8 cellular contexts compared by ENCODE assay signal in the genomic region with DNA sequence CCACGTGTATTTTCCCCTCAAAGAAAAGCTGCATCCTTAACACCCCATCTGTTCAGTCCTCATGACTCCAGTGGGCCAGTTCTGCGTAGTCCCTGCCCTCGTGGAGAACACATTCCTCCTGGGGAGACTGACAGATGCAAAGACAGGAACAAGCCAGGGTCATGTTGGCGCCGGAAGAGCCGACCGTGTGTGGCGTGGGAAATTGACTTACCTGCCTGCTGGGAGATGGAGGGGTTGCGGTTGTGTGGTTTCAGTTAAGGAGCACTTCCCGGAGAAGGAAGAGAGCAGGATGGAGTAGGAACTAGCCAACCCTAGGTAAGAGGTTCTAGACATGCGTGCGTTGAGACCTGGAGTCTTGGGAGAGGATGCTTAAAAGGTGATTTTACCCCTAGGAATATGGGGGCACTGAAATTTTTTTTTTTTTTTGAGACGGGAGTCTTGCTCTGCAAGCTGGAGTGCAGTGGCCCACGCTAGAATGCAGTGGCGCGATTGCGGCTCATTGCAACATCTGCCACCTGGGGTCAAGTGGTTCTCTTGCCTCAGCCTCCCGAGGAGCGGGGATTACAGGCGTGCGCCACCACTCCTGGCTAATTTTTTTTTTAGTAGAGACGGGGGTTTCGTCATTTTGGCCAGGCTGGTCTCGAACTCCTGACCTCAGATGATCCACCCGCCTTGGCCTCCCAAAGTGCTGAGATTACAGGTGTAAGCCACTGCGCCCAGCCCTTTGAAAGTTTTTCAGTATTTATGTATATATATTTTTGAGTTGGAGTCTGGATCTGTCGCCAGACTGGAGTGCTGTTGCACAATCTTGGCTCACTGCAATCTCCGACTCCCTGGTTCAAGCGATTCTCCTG. TPM values are rescaled to one million over a fixed set of nuclear protein-coding genes. Genes with fewer than 3 reads are reported as not detected.
A peak's percentile ranks its signal among the peaks of the same experiment; 100 is the strongest.
DNase-seq lines count a peak whose midpoint lies in the region; ATAC-seq and TF ChIP-seq lines count a peak whose summit lies in the region.

No MANE protein-coding gene starts in this region.

- no peak for ATAC-seq in lower lobe of right lung
- no peak for ATAC-seq in GM21717 (IDR thresholded peaks at IDR 0.05; ENCODE audit: unreplicated experiment)
- ATAC-seq in HG03159 (IDR thresholded peaks at IDR 0.05; ENCODE audit: unreplicated experiment): no peak
- no peak for ATAC-seq in HG03139 (IDR thresholded peaks at IDR 0.05; ENCODE audit: unreplicated experiment)

- peak overlapping the region; percentile 72 for H3K9ac ChIP-seq in NT2/D1 (ENCODE audit: insufficient read length, low read depth)

- POLR2A ChIA-PET in GM10248 (lab: Yijun Ruan, JAX): no interaction called here

- H3K4me3 ChIP-seq in NT2/D1 (ENCODE audit: insufficient read length, low read depth) (peak overlapping the region; percentile 94), brain microvascular endothelial cell (ENCODE audit: low read depth, low read length) (peak overlapping the region; percentile 79), lower lobe of right lung (peak overlapping the region; percentile 77)

- DNase-seq in GM10248 (ENCODE audit: extremely low spot score) (peak; percentile 30), NT2/D1 (ENCODE audit: low read depth, low spot score) (no peak), brain microvascular endothelial cell (no peak), lower lobe of right lung (no peak), epidermal melanocyte (ENCODE audit: insufficient read length, low spot score) (no peak)

- H3K27ac ChIP-seq in brain microvascular endothelial cell (peak overlapping the region; percentile 78), lower lobe of right lung (no peak overlapping the region)

- intact Hi-C loops in lower lobe of right lung (cut with DNase I): no loop called here

- H3K9me3 ChIP-seq in NT2/D1 (ENCODE audit: insufficient read depth, low read length) (no peaks in the 10 kb centered on the region), lower lobe of right lung (no peaks in the 10 kb centered on the region)

- no peak for TF ChIP-seq CTCF in GM10248 (IDR thresholded peaks at IDR 0.05; ENCODE audit: control extremely low read depth, extremely low read depth, low read depth, missing control alignments)
- no peak for TF ChIP-seq CTCF in brain microvascular endothelial cell (IDR thresholded peaks at IDR 0.05; ENCODE audit: low read depth, low read length, missing control alignments)
- no peak for TF ChIP-seq CTCF in lower lobe of right lung (IDR thresholded peaks at IDR 0.05)

- CTCF ChIA-PET in GM10248 (lab: Yijun Ruan, JAX): interaction anchor here (2.0 kb wide), 1 partner anchor 9 kb away, joined by 7 read pairs; no protein-coding TSS in a partner anchor

- in situ Hi-C loops in brain microvascular endothelial cell (cut with HindIII; ENCODE audit: low pct_ligation_motif_present, low sequenced_read_pairs): no loop called here

- H3K36me3 ChIP-seq in NT2/D1 (ENCODE audit: insufficient read depth, insufficient read length, low read length) (peaks cover 30% of the 10 kb centered on the region), brain microvascular endothelial cell (replicated peaks) (peaks cover 8% of the 10 kb centered on the region), lower lobe of right lung (peaks cover 28% of the 10 kb centered on the region)

- H3K27me3 ChIP-seq in NT2/D1 (ENCODE audit: insufficient read depth, insufficient read length) (no peaks in the 10 kb centered on the region), brain microvascular endothelial cell (replicated peaks) (no peaks in the 10 kb centered on the region), lower lobe of right lung (ENCODE audit: low read depth) (no peaks in the 10 kb centered on the region)

- H3K4me1 ChIP-seq in NT2/D1 (ENCODE audit: insufficient read depth, insufficient read length) (no peaks in the 10 kb centered on the region), lower lobe of right lung (peaks cover 43% of the 10 kb centered on the region)

RNA-seq across cellular contexts. Expression of a gene that starts 1.4 kb away (rescaled TPM):
- total RNA-seq in lower lobe of right lung: 38.1 TPM

RNA-seq across cellular contexts. Expression of a gene that starts 21.8 kb away (rescaled TPM):
- 3.9 TPM for total RNA-seq in lower lobe of right lung

RNA-seq across cellular contexts. Expression of a gene that starts 27.5 kb away (rescaled TPM):
- 116 TPM for total RNA-seq in lower lobe of right lung

RNA-seq across cellular contexts. Expression of a gene that starts 34.9 kb away (rescaled TPM):
- not detected for total RNA-seq in lower lobe of right lung
